1 cellular context compared by ENCODE assay signal in genomic region chr12:46557539-46558373, GRCh38.
TF ChIP-seq lines count a peak whose summit lies in the region.

No MANE protein-coding gene starts in this region.

TF ChIP-seq in K562, 482 proteins besides CTCF, POLR2A, EP300 and RAD21 (continued from another document and continues in another):
- TF ChIP-seq HNRNPH1 (optimal IDR thresholded peaks at IDR 0.05; ENCODE audit: low read depth, low read length) (no peak), ZZZ3 (IDR thresholded peaks at IDR 0.05) (no peak), ZNF398 (CRISPR knock-in tag; IDR thresholded peaks at IDR 0.05) (no peak), TAL1 (IDR thresholded peaks at IDR 0.05) (peak; percentile 13; the same call in 1 of the 2 replicates), ARNT (IDR thresholded peaks at IDR 0.05) (peak in 1 of 2 experiments; percentile 63; a peak in 1 of 4 replicates), ARID3B (CRISPR knock-in tag; IDR thresholded peaks at IDR 0.05; ENCODE audit: borderline replicate concordance) (no peak), ZBTB17 (CRISPR knock-in tag; IDR thresholded peaks at IDR 0.05) (peak; percentile 40; the same call in 1 of the 2 replicates), ZKSCAN1 (IDR thresholded peaks at IDR 0.05; ENCODE audit: low read depth, low read length) (no peak), ZNF76 (CRISPR knock-in tag; IDR thresholded peaks at IDR 0.05; ENCODE audit: borderline replicate concordance) (no peak), HINFP (tag; conservative IDR thresholded peaks at IDR 0.05; ENCODE audit: low read depth) (0 out of 2 replicates have a peak, but pooled peaks have one; percentile 35), DPF2 (IDR thresholded peaks at IDR 0.05) (peak; percentile 54; the same call in 1 of the 2 replicates), ZNF696 (CRISPR knock-in tag; conservative IDR thresholded peaks at IDR 0.05) (no peak), MTA1 (IDR thresholded peaks at IDR 0.05; ENCODE audit: borderline replicate concordance) (peak; percentile 73; the same call in 1 of the 2 replicates), LARP7 (IDR thresholded peaks at IDR 0.05) (no peak), ZBTB7A (IDR thresholded peaks at IDR 0.05; ENCODE audit: borderline replicate concordance, control insufficient read depth, low read depth, low read length) (no peak), CBX8 (IDR thresholded peaks at IDR 0.05; ENCODE audit: borderline replicate concordance, extremely low read depth, low read depth, low read length, poor library complexity, severe bottlenecking) (no peak), MED1 (CRISPR knock-in tag; IDR thresholded peaks at IDR 0.05; ENCODE audit: borderline replicate concordance) (no peak), ZNF695 (CRISPR knock-in tag; IDR thresholded peaks at IDR 0.05) (no peak), TEAD4 (IDR thresholded peaks at IDR 0.05; ENCODE audit: low read length) (no peak; the same call in 1 of the 2 replicates), TEAD4 (CRISPR knock-in tag; IDR thresholded peaks at IDR 0.05; ENCODE audit: borderline replicate concordance) (no peak), RBM14 (IDR thresholded peaks at IDR 0.05; ENCODE audit: borderline replicate concordance, insufficient read depth, low read depth, low read length) (no peak), YY1 (IDR thresholded peaks at IDR 0.05; ENCODE audit: borderline replicate concordance in 1 of 3, control insufficient read depth in 1 of 3, extremely low read depth in 1 of 3, insufficient read depth in 3 of 3, insufficient read length in 1 of 3, insufficient replicate concordance in 2 of 3, low read depth in 1 of 3, low read length in 2 of 3) (no peak), NFYB (IDR thresholded peaks at IDR 0.05; ENCODE audit: extremely low read depth, insufficient read length) (no peak), CHD4 (IDR thresholded peaks at IDR 0.05; ENCODE audit: insufficient read depth, insufficient replicate concordance, low read depth, low read length, poor library complexity, severe bottlenecking) (no peak), STAT5A (IDR thresholded peaks at IDR 0.05; ENCODE audit: borderline replicate concordance, low read length) (no peak), ATF3 (IDR thresholded peaks at IDR 0.05) (peak; percentile 99), ATF3 (CRISPR knock-in tag; conservative IDR thresholded peaks at IDR 0.05) (no peak), BRD9 (IDR thresholded peaks at IDR 0.05; ENCODE audit: low read depth, partially characterized antibody) (peak; percentile 96), ZNF134 (CRISPR knock-in tag; conservative IDR thresholded peaks at IDR 0.05) (no peak), MBD2 (IDR thresholded peaks at IDR 0.05; ENCODE audit: borderline replicate concordance, low read depth) (no peak), ZNF408 (CRISPR knock-in tag; IDR thresholded peaks at IDR 0.05; ENCODE audit: low read depth) (no peak), ZNF174 (CRISPR knock-in tag; IDR thresholded peaks at IDR 0.05) (no peak), IFI16 (CRISPR knock-in tag; IDR thresholded peaks at IDR 0.05) (no peak), ELF1 (tag; IDR thresholded peaks at IDR 0.05) (no peak), HES1 (IDR thresholded peaks at IDR 0.05; ENCODE audit: low read depth) (no peak), GTF2A2 (tag; IDR thresholded peaks at IDR 0.05) (0 out of 2 replicates have a peak, but pooled peaks have one; percentile 22), ZNF444 (CRISPR knock-in tag; IDR thresholded peaks at IDR 0.05) (no peak), EWSR1 (IDR thresholded peaks at IDR 0.05; ENCODE audit: borderline replicate concordance, low read depth, partially characterized antibody) (no peak), POLR3G (IDR thresholded peaks at IDR 0.05; ENCODE audit: extremely low read depth, insufficient read length, insufficient replicate concordance) (no peak), RCOR1 (IDR thresholded peaks at IDR 0.05; ENCODE audit: borderline replicate concordance in 1 of 2, low read depth in 2 of 2, low read length in 2 of 2) (peak in 1 of 2 experiments; percentile 73; a peak in 1 of 4 replicates), ZNF24 (IDR thresholded peaks at IDR 0.05) (no peak), VEZF1 (CRISPR knock-in tag; IDR thresholded peaks at IDR 0.05) (no peak), FOXP1 (CRISPR knock-in tag; IDR thresholded peaks at IDR 0.05) (no peak), ZC3H11A (IDR thresholded peaks at IDR 0.05; ENCODE audit: low read depth, low read length) (no peak), GATA2 (CRISPR knock-in tag; IDR thresholded peaks at IDR 0.05) (no peak), ZBTB33 (CRISPR knock-in tag; IDR thresholded peaks at IDR 0.05) (no peak), ZNF146 (CRISPR knock-in tag; IDR thresholded peaks at IDR 0.05; ENCODE audit: unreplicated experiment) (no peak), IRF1 (CRISPR knock-in tag; IDR thresholded peaks at IDR 0.05; ENCODE audit: borderline replicate concordance) (no peak), KLF10 (CRISPR knock-in tag; IDR thresholded peaks at IDR 0.05) (no peak), SLC30A9 (CRISPR knock-in tag; IDR thresholded peaks at IDR 0.05) (no peak), MITF (IDR thresholded peaks at IDR 0.05) (no peak), ZNF431 (CRISPR knock-in tag; IDR thresholded peaks at IDR 0.05) (no peak), ZNF639 (CRISPR knock-in tag; conservative IDR thresholded peaks at IDR 0.05 in 1 of 2, IDR thresholded peaks at IDR 0.05 in 1 of 2) (peak in 1 of 2 experiments; percentile 62; a peak in 1 of 4 replicates), FOS (IDR thresholded peaks at IDR 0.05; ENCODE audit: extremely low read depth, insufficient read length) (no peak), ATF7 (IDR thresholded peaks at IDR 0.05) (peak; percentile 90), NFATC3 (IDR thresholded peaks at IDR 0.05) (no peak), ARID2 (IDR thresholded peaks at IDR 0.05) (no peak), CCNT2 (IDR thresholded peaks at IDR 0.05; ENCODE audit: borderline replicate concordance, extremely low read depth, insufficient read length, low read depth, low read length) (no peak)
